In the genomic region with DNA sequence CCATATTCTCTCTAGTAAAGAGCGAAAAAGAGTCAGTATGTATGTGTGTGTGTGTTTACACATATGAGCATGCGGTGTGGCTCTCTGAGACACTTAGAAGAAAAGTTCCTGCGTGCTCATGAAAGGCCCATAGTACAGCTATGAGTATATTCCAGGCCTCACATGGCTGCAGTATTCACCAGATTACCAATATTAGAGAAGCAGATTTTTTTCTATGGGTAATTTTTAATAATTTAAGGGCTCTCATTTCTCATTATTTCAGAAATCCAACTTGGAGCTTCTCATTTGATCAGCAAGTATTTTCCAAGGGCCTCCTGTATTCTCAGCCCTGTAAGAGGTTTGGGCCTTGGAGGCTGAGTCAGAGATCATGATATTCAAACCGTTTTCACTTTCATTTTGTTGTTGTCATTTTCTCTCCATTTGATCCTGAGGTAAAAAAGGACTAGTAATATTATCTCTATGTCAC, we compare ENCODE assay signal across 8 cellular contexts.
DNase-seq lines count a peak whose midpoint lies in the region; ATAC-seq lines count a peak whose summit lies in the region.

No MANE protein-coding gene starts in this region.

- peak overlapping the region; percentile 46 for H3K27ac ChIP-seq in effector memory CD4-positive, alpha-beta T cell (ENCODE audit: insufficient read depth, low read length, poor library complexity, severe bottlenecking)

- H3K36me3 ChIP-seq in effector memory CD4-positive, alpha-beta T cell (ENCODE audit: control insufficient read depth, insufficient read depth, low read length): no peaks in the 10 kb centered on the region
- no peaks in the 10 kb centered on the region for H3K36me3 ChIP-seq in H7 (replicated peaks; ENCODE audit: control insufficient read depth, insufficient read depth, low read length)

- peaks cover 26% of the 10 kb centered on the region for H3K4me1 ChIP-seq in effector memory CD4-positive, alpha-beta T cell (ENCODE audit: control insufficient read depth, insufficient read depth, low read length, poor library complexity, severe bottlenecking)

- peak; percentile 31 for DNase-seq in stimulated activated CD4-positive, alpha-beta T cell treated with anti-CD3 and anti-CD28 coated beads, Interleukin-15, amount 100 ng/mL, for 24 hours
- DNase-seq in stimulated activated CD4-positive, alpha-beta T cell treated with anti-CD3 and anti-CD28 coated beads, Interleukin-12 subunit alpha, Interleukin-12 subunit beta, amount 100 ng/mL, for 4 hours: no peak
- DNase-seq in SK-MEL-5 (ENCODE audit: low read depth, low spot score): peak; percentile 73
- DNase-seq in effector memory CD4-positive, alpha-beta T cell: no peak
- no peak for DNase-seq in sciatic nerve (ENCODE audit: low spot score)
- no peak for DNase-seq in H7
- DNase-seq in GM19240 (ENCODE audit: insufficient read length, low spot score): no peak

- H3K4me3 ChIP-seq in effector memory CD4-positive, alpha-beta T cell (ENCODE audit: insufficient read depth, low read depth, low read length, poor library complexity, severe bottlenecking): peak overlapping the region; percentile 16
- H3K4me3 ChIP-seq in H7 (ENCODE audit: insufficient read depth, low read depth, low read length): no peak overlapping the region

- intact Hi-C loops in sciatic nerve (cut with DNase I): loop anchor here (5.0 kb wide), 1 partner anchor 821 kb away; no protein-coding TSS in a partner anchor

- no peaks in the 10 kb centered on the region for H3K9me3 ChIP-seq in effector memory CD4-positive, alpha-beta T cell (ENCODE audit: control insufficient read depth, low read length)

- H3K27me3 ChIP-seq in effector memory CD4-positive, alpha-beta T cell (replicated peaks; ENCODE audit: control insufficient read depth, insufficient read depth, low read length, poor library complexity, severe bottlenecking): no peaks in the 10 kb centered on the region
- H3K27me3 ChIP-seq in H7 (ENCODE audit: control insufficient read depth, insufficient read depth, low read length): no peaks in the 10 kb centered on the region

- ATAC-seq in HG03045 (IDR thresholded peaks at IDR 0.05; ENCODE audit: unreplicated experiment): peak; percentile 76
- ATAC-seq in sciatic nerve: peak; percentile 70

- in situ Hi-C loops in SK-MEL-5 (cut with HindIII; ENCODE audit: low pct_unique_long_range_greater_than_20kb, low sequenced_read_pairs): no loop called here

Comparison
In these comparisons a context has a peak if more than half of its experiments do, and no peak if none do; other contexts are left out.
1. DNase-seq: peak in stimulated activated CD4-positive, alpha-beta T cell treated with anti-CD3 and anti-CD28 coated beads, Interleukin-15, amount 100 ng/mL, for 24 hours (single experiment) and SK-MEL-5 (single experiment); none in stimulated activated CD4-positive, alpha-beta T cell treated with anti-CD3 and anti-CD28 coated beads, Interleukin-12 subunit alpha, Interleukin-12 subunit beta, amount 100 ng/mL, for 4 hours (single experiment), effector memory CD4-positive, alpha-beta T cell (0 of 3), sciatic nerve (single experiment), H7 (single experiment) and GM19240 (single experiment).